In genomic region chr2:42205337-42205736, GRCh38 we compare ENCODE assay signal across 24 cellular contexts.
"Had no signal": no experiment of that assay in that cellular context is flagged by ENCODE, and none has a peak within 500 bp of the region (broad histone marks: within the 10 kb centered on the region; RNA-seq: fewer than 3 reads in every experiment).

No MANE protein-coding gene starts in this region.

- ATAC-seq: activated naive CD8-positive, alpha-beta T cell treated with anti-CD3 and anti-CD28 coated beads, Interleukin-2, amount 50 U/mL, for 24 hours; right cardiac atrium had no signal

- H3K4me3 Mint-ChIP-seq: activated CD4-positive, alpha-beta memory T cell treated with anti-CD3 and anti-CD28 coated beads for 36 hours; activated CD4-positive, alpha-beta T cell treated with anti-CD3 and anti-CD28 coated beads, Interleukin-2, amount 10 ng/mL, durations not matched to agents 24 days and 14 days; activated naive CD4-positive, alpha-beta T cell treated with anti-CD3 and anti-CD28 coated beads, Interleukin-2, amount 50 U/mL, for 24 hours; activated naive CD8-positive, alpha-beta T cell treated with anti-CD3 and anti-CD28 coated beads, Interleukin-2, amount 50 U/mL, for 24 hours; activated T-helper 1 cell treated with anti-CD3 and anti-CD28 coated beads, Interleukin-12 subunit alpha, Interleukin-12 subunit beta, Interleukin-2, Interleukin-4 antibody, amounts not matched to agents 30 ng/mL and 10 ng/mL and 1 ng/mL, durations not matched to agents 14 hours and 24 hours and 36 hours; endodermal cell; mesothelial cell of epicardium; naive B cell had no signal

- FAIRE-seq: islet of Langerhans had no signal

- H3K9me3 ChIP-seq: esophagus muscularis mucosa, left ventricle myocardium inferior, spleen, tibial nerve had no signal

- H3K27ac Mint-ChIP-seq: activated CD4-positive, alpha-beta memory T cell treated with anti-CD3 and anti-CD28 coated beads for 36 hours; activated naive CD4-positive, alpha-beta T cell treated with anti-CD3 and anti-CD28 coated beads, Interleukin-2, amount 50 U/mL, for 24 hours; activated naive CD8-positive, alpha-beta T cell treated with anti-CD3 and anti-CD28 coated beads, Interleukin-2, amount 50 U/mL, for 24 hours; activated T-helper 1 cell treated with anti-CD3 and anti-CD28 coated beads, Interleukin-12 subunit alpha, Interleukin-12 subunit beta, Interleukin-2, Interleukin-4 antibody, amounts not matched to agents 30 ng/mL and 10 ng/mL and 1 ng/mL, durations not matched to agents 14 hours and 24 hours and 36 hours; endodermal cell; mesothelial cell of epicardium had no signal

- H3K9me3 Mint-ChIP-seq: activated CD4-positive, alpha-beta memory T cell treated with anti-CD3 and anti-CD28 coated beads for 36 hours; activated CD4-positive, alpha-beta T cell treated with anti-CD3 and anti-CD28 coated beads, Interleukin-2, amount 10 ng/mL, durations not matched to agents 24 days and 14 days; activated naive CD4-positive, alpha-beta T cell treated with anti-CD3 and anti-CD28 coated beads, Interleukin-2, amount 50 U/mL, for 24 hours; activated naive CD8-positive, alpha-beta T cell treated with anti-CD3 and anti-CD28 coated beads, Interleukin-2, amount 50 U/mL, for 24 hours; activated T-helper 1 cell treated with anti-CD3 and anti-CD28 coated beads, Interleukin-12 subunit alpha, Interleukin-12 subunit beta, Interleukin-2, Interleukin-4 antibody, amounts not matched to agents 30 ng/mL and 10 ng/mL and 1 ng/mL, durations not matched to agents 14 hours and 24 hours and 36 hours; endodermal cell; mesothelial cell of epicardium; naive B cell had no signal

- H3K27me3 Mint-ChIP-seq: activated CD4-positive, alpha-beta memory T cell treated with anti-CD3 and anti-CD28 coated beads for 36 hours; activated CD4-positive, alpha-beta T cell treated with anti-CD3 and anti-CD28 coated beads, Interleukin-2, amount 10 ng/mL, durations not matched to agents 24 days and 14 days; activated naive CD4-positive, alpha-beta T cell treated with anti-CD3 and anti-CD28 coated beads, Interleukin-2, amount 50 U/mL, for 24 hours; activated naive CD8-positive, alpha-beta T cell treated with anti-CD3 and anti-CD28 coated beads, Interleukin-2, amount 50 U/mL, for 24 hours; naive B cell had no signal

- DNase-seq: activated CD4-positive, alpha-beta memory T cell treated with anti-CD3 and anti-CD28 coated beads for 36 hours; activated CD4-positive, alpha-beta T cell treated with anti-CD3 and anti-CD28 coated beads, Interleukin-2, amount 10 ng/mL, durations not matched to agents 24 days and 14 days; activated CD4-positive, CD25-positive, alpha-beta regulatory T cell treated with anti-CD3 and anti-CD28 coated beads, Interleukin-2, amount 50 U/mL, for 72 hours; activated CD8-positive, alpha-beta memory T cell treated with anti-CD3 and anti-CD28 coated beads, Interleukin-2, amount 50 U/mL, for 4 hours; activated gamma-delta T cell treated with Interleukin-2 at 50 U/mL for 16 hours; activated naive CD8-positive, alpha-beta T cell treated with anti-CD3 and anti-CD28 coated beads, Interleukin-2, amount 50 U/mL, for 24 hours; activated T-cell treated with anti-CD3 and anti-CD28 coated beads, Interleukin-2, amount 50 U/mL, for 1 hour; amygdala; caudate nucleus; endodermal cell; foreskin melanocyte; left ventricle myocardium inferior; naive B cell; nucleus accumbens; right cardiac atrium; spleen; stimulated activated naive CD4-positive, alpha-beta T cell treated with Interleukin-2 at 50 U/mL for 16 hours; T-helper 9 cell had no signal
